9 cellular contexts compared by ENCODE assay signal in genomic region chr1:155017946-155018316, GRCh38. TPM values are rescaled to one million over a fixed set of nuclear protein-coding genes. Genes with fewer than 3 reads are reported as not detected.
A peak's percentile ranks its signal among the peaks of the same experiment; 100 is the strongest.
DNase-seq lines count a peak whose midpoint lies in the region; ATAC-seq, FAIRE-seq and TF ChIP-seq lines count a peak whose summit lies in the region.
"Had no signal": no experiment of that assay in that cellular context is flagged by ENCODE, and none has a peak within 500 bp of the region (broad histone marks: within the 10 kb centered on the region; RNA-seq: fewer than 3 reads in every experiment).

No MANE protein-coding gene starts in this region.

- H3K27me3 ChIP-seq in SJCRH30: no peaks in the 10 kb centered on the region
- H3K27me3 ChIP-seq in small intestine (ENCODE audit: control insufficient read depth in 2 of 2, insufficient read depth in 2 of 2, low read length in 2 of 2): no peaks in the 10 kb centered on the region

- H3K27ac ChIP-seq in SJCRH30 (no peak overlapping the region), small intestine (ENCODE audit: low read depth in 1 of 2, low read length in 1 of 2) (peak overlapping the region; percentile 83 to 99)

- FAIRE-seq in small intestine (lab: Jason Lieb, UNC) (no peak), RCC 7860 (lab: Jason Lieb, UNC) (no peak)
- FAIRE-seq: colon had no signal

- H3K4me3 ChIP-seq in SJCRH30 (peak overlapping the region; percentile 59), fibroblast of pulmonary artery (replicated peaks; ENCODE audit: low read depth, low read length) (peak overlapping the region; percentile 41), small intestine (ENCODE audit: low read depth in 1 of 2, low read length in 2 of 2) (peak overlapping the region in 1 of 2 donors; percentile 38)

- ATAC-seq in left lobe of liver (no peak), HG03378 (IDR thresholded peaks at IDR 0.05; ENCODE audit: unreplicated experiment) (no peak)

- DNase-seq in GM20000 (ENCODE audit: low spot score): peak; percentile 68
- no peak for DNase-seq in SJCRH30
- DNase-seq in fibroblast of pulmonary artery (ENCODE audit: low read depth): no peak
- no peak for DNase-seq in small intestine
- DNase-seq in left lobe of liver (ENCODE audit: low spot score): no peak
- no peak for DNase-seq in endothelial cell (ENCODE audit: low spot score)
- DNase-seq in RCC 7860 (ENCODE audit: low spot score): no peak

- H3K9me3 Mint-ChIP-seq in endothelial cell (ENCODE audit: unreplicated experiment): no peaks in the 10 kb centered on the region

- H3K9me3 ChIP-seq in SJCRH30 (replicated peaks): no peaks in the 10 kb centered on the region
- no peaks in the 10 kb centered on the region for H3K9me3 ChIP-seq in small intestine (ENCODE audit: control insufficient read depth, low read depth)

- TF ChIP-seq CTCF in GM20000 (IDR thresholded peaks at IDR 0.05; ENCODE audit: extremely low read depth, missing control alignments) (no peak), fibroblast of pulmonary artery (IDR thresholded peaks at IDR 0.05; ENCODE audit: low read length, missing control alignments) (no peak), endothelial cell (IDR thresholded peaks at IDR 0.05; ENCODE audit: unreplicated experiment) (no peak)

- peaks cover 17% of the 10 kb centered on the region for H3K27me3 Mint-ChIP-seq in endothelial cell (ENCODE audit: unreplicated experiment)

- H3K4me1 Mint-ChIP-seq in endothelial cell (ENCODE audit: unreplicated experiment): peaks cover 17% of the 10 kb centered on the region

- peaks cover 9% of the 10 kb centered on the region for H3K36me3 Mint-ChIP-seq in endothelial cell (ENCODE audit: low read depth, unreplicated experiment)

- H3K4me1 ChIP-seq in SJCRH30 (peaks cover 6% of the 10 kb centered on the region), small intestine (ENCODE audit: control insufficient read depth in 2 of 2, insufficient read depth in 1 of 2, low read depth in 1 of 2, low read length in 1 of 2) (peaks cover 2 to 13% of the 10 kb centered on the region in 2 donors)

- 32 to 43% (median 39%) methylated on average over 6 of the region's 6 CpGs for WGBS in small intestine, 3 donors

- no peak overlapping the region for H3K4me3 Mint-ChIP-seq in endothelial cell (ENCODE audit: unreplicated experiment)

- H3K27ac Mint-ChIP-seq in endothelial cell (ENCODE audit: unreplicated experiment): no peak overlapping the region

- H3K36me3 ChIP-seq in SJCRH30: no peaks in the 10 kb centered on the region
- H3K36me3 ChIP-seq in small intestine (ENCODE audit: control insufficient read depth in 2 of 2, insufficient read depth in 2 of 2, low read length in 2 of 2): peaks cover 6 to 19% of the 10 kb centered on the region in 2 donors

RNA-seq across cellular contexts. Expression of gene ZBTB7B, which starts 15.3 kb away (rescaled TPM):
- 4.8 and 5.6 TPM in 2 replicates for total RNA-seq in SJCRH30 (2014; rRNA removed; shearing (Covaris generic))
- polyA plus RNA-seq in small intestine: 100 to 1,000 TPM in 2 of 3 donors, 10 to 100 TPM in 1; 93.2 to 222 (median 136) TPM
- total RNA-seq in left lobe of liver: 89.5 TPM
- 23.3 TPM for total RNA-seq in endothelial cell (ENCODE audit: unreplicated experiment)

RNA-seq across cellular contexts. Expression of gene DCST2, which starts 15.7 kb away (rescaled TPM):
- total RNA-seq in SJCRH30 (2014; rRNA removed; shearing (Covaris generic)): not detected in 2 replicates
- 10 to 100 TPM in 2 of 3 donors, 1 to 10 TPM in 1; 1.9 to 27.1 (median 18.6) TPM for polyA plus RNA-seq in small intestine
- total RNA-seq in left lobe of liver (1.4 TPM), endothelial cell (ENCODE audit: unreplicated experiment) (2.8 TPM)

RNA-seq across cellular contexts. Expression of gene DCST1, which starts 15.7 kb away (rescaled TPM):
- not detected in 2 replicates for total RNA-seq in SJCRH30 (2014; rRNA removed; shearing (Covaris generic))
- polyA plus RNA-seq in small intestine: under 1 TPM in 1 of 3 donors, not detected in 2; 0.10 TPM
- 0.13 TPM for total RNA-seq in left lobe of liver
- not detected for total RNA-seq in endothelial cell (ENCODE audit: unreplicated experiment)

RNA-seq across cellular contexts. Expression of gene LENEP, which starts 24.5 kb away (rescaled TPM):
- total RNA-seq in SJCRH30 (2014; rRNA removed; shearing (Covaris generic)): not detected in 2 replicates
- not detected for polyA plus RNA-seq in small intestine
- total RNA-seq in left lobe of liver: not detected
- 0.82 TPM for total RNA-seq in endothelial cell (ENCODE audit: unreplicated experiment)

RNA-seq across cellular contexts. Expression of gene ADAM15, which starts 33.2 kb away (rescaled TPM):
- 16.9 and 18.3 TPM in 2 replicates for total RNA-seq in SJCRH30 (2014; rRNA removed; shearing (Covaris generic))
- 100 to 1,000 TPM; 143 to 206 (median 152) TPM for polyA plus RNA-seq in small intestine
- 21.4 TPM for total RNA-seq in left lobe of liver
- total RNA-seq in endothelial cell (ENCODE audit: unreplicated experiment): 382 TPM
